ENCODE assay signal across 3 cellular contexts in genomic region chr7:159133072-159133471, GRCh38. TPM values are rescaled to one million over a fixed set of nuclear protein-coding genes. Genes with fewer than 3 reads are reported as not detected.
"Had no signal": no experiment of that assay in that cellular context is flagged by ENCODE, and none has a peak within 500 bp of the region (broad histone marks: within the 10 kb centered on the region; RNA-seq: fewer than 3 reads in every experiment).

No MANE protein-coding gene starts in this region.

RNA-seq across cellular contexts. Expression of gene VIPR2, which starts 11.6 kb away (rescaled TPM):
- total RNA-seq: mammary epithelial cell, pulmonary artery endothelial cell, smooth muscle cell had no signal
- polyA plus RNA-seq: mammary epithelial cell, smooth muscle cell had no signal
